8 cellular contexts compared by ENCODE assay signal in the genomic region with DNA sequence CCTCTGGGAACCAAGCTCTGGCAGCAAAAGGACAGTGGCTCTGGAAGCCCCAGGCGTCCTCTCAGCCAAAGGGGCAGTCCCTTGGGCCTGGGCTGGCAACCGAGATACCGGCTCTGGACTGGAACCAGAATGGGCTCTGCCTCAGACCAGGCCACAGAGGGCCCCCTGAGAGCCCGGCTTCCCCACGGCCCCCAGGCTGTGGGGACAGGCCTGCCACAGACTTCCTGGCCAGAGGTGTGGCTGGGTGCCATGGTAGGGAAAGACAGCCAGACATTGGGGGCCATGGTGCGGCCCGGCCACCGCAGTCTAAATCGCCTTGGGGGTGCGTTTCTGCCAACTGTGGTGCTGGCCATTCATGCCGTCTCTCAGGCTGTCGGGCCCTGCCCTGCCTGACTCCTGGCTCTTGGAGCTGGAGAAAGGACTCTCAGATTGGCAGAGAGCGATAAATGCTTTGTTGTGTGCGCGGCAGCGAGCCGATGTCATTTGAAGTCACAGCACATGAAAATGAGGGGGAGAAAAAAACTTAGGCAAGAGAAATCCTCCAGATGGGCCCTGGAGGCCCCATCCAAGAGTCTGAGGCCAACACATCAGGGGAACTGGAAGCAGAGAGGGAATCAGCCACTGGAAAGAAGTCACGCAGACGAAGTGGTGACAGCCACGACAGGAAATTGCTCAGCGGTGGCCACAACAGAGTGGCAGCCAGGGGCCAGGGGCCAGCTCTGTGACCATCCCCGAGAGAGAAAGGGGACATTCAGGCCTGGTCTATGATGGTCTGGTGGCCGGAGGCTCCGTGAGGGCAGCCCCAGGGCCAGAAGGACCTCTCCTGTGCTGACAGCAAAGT. TPM values are rescaled to one million over a fixed set of nuclear protein-coding genes. Genes with fewer than 3 reads are reported as not detected.
DNase-seq lines count a peak whose midpoint lies in the region; ATAC-seq and TF ChIP-seq lines count a peak whose summit lies in the region.

No MANE protein-coding gene starts in this region.

- DNase-seq in stimulated activated naive CD8-positive, alpha-beta T cell treated with anti-CD3 and anti-CD28 coated beads, Interleukin-15, amount 100 ng/mL, for 72 hours, result no peak
- DNase-seq in stimulated activated naive CD8-positive, alpha-beta T cell treated with anti-CD3 and anti-CD28 coated beads, Interleukin-15, Interleukin-2, amounts not matched to agents 100 U/mL and 50 U/mL, for 24 hours, result no peak
- peak in 9 of 10 donors; percentile 39 to 75 (median 66) for DNase-seq in dorsolateral prefrontal cortex
- peak; percentile 81 for DNase-seq in myocyte (ENCODE audit: low read depth)
- DNase-seq in NCI-H1092 (lab: John Stamatoyannopoulos, UW), result no peak
- no peak for DNase-seq in NCI-H526 (lab: John Stamatoyannopoulos, UW)
- no peak for DNase-seq in NCI-H226

- no peak overlapping the region for H3K4me3 Mint-ChIP-seq in stimulated activated naive CD8-positive, alpha-beta T cell treated with anti-CD3 and anti-CD28 coated beads, Interleukin-15, amount 100 ng/mL, for 72 hours

- no peaks in the 10 kb centered on the region for H3K27me3 ChIP-seq in dorsolateral prefrontal cortex

- peak in 6 of 56 donors; percentile 7 to 29 (median 14) for TF ChIP-seq CTCF in dorsolateral prefrontal cortex (IDR thresholded peaks at IDR 0.05 in 54 of 56, conservative IDR thresholded peaks at IDR 0.05 in 2 of 56; ENCODE audit: low read depth in 1 of 56, partially characterized antibody in 56 of 56)

- intact Hi-C loops in dorsolateral prefrontal cortex (cut with DNase I), result loop anchor here in 1 of 2 donors (2.0 to 5.0 kb wide), 2 partner anchors 27 to 98 kb away; a partner anchor contains a TSS

- H3K27ac ChIP-seq in dorsolateral prefrontal cortex, result peak overlapping the region; percentile 73 to 99 (median 96)

- H3K9me3 Mint-ChIP-seq in stimulated activated naive CD8-positive, alpha-beta T cell treated with anti-CD3 and anti-CD28 coated beads, Interleukin-15, amount 100 ng/mL, for 72 hours, result no peaks in the 10 kb centered on the region

- peaks cover 95% of the 10 kb centered on the region for H3K4me1 Mint-ChIP-seq in stimulated activated naive CD8-positive, alpha-beta T cell treated with anti-CD3 and anti-CD28 coated beads, Interleukin-15, amount 100 ng/mL, for 72 hours

- H3K27ac Mint-ChIP-seq in stimulated activated naive CD8-positive, alpha-beta T cell treated with anti-CD3 and anti-CD28 coated beads, Interleukin-15, amount 100 ng/mL, for 72 hours, result peak overlapping the region; percentile 45 to 70

- ATAC-seq in stimulated activated naive CD8-positive, alpha-beta T cell treated with anti-CD3 and anti-CD28 coated beads, Interleukin-15, amount 100 ng/mL, for 72 hours, result no peak
- no peak for ATAC-seq in stimulated activated naive CD8-positive, alpha-beta T cell treated with anti-CD3 and anti-CD28 coated beads, Interleukin-15, Interleukin-2, amounts not matched to agents 100 U/mL and 50 U/mL, for 24 hours
- ATAC-seq in GM19023 (IDR thresholded peaks at IDR 0.05; ENCODE audit: unreplicated experiment), result no peak

- peak overlapping the region in 18 of 59 donors; percentile 1 to 33 (median 11) for H3K4me3 ChIP-seq in dorsolateral prefrontal cortex

- no peaks in the 10 kb centered on the region for H3K27me3 Mint-ChIP-seq in stimulated activated naive CD8-positive, alpha-beta T cell treated with anti-CD3 and anti-CD28 coated beads, Interleukin-15, amount 100 ng/mL, for 72 hours

RNA-seq across cellular contexts. Expression of a gene that starts 26.5 kb away (rescaled TPM):
- 10 to 100 TPM; 34.0 to 85.4 (median 48.4) TPM for total RNA-seq in dorsolateral prefrontal cortex
- 179 and 258 TPM in 2 replicates for total RNA-seq in myocyte
- polyA plus RNA-seq in myocyte (2012), result 164 TPM

RNA-seq across cellular contexts. Expression of a gene that starts 28.6 kb away (rescaled TPM):
- total RNA-seq in dorsolateral prefrontal cortex (10 to 100 TPM in 102 of 120 experiments, 1 to 10 TPM in 18; 6.7 to 22.2 (median 13.1) TPM), myocyte (3.1 TPM in 2 replicates)
- 3.3 TPM for polyA plus RNA-seq in myocyte (2012)

RNA-seq across cellular contexts. Expression of a gene that starts 30.5 kb away (rescaled TPM):
- total RNA-seq in dorsolateral prefrontal cortex, result 10 to 100 TPM; 18.9 to 61.6 (median 32.9) TPM
- total RNA-seq in myocyte, result 2.2 and 2.7 TPM in 2 replicates
- 12.6 TPM for polyA plus RNA-seq in myocyte (2012)

RNA-seq across cellular contexts. Expression of a gene that starts 35.2 kb away (rescaled TPM):
- total RNA-seq in dorsolateral prefrontal cortex, result 10 to 100 TPM in 2 of 120 experiments, 1 to 10 TPM in 115, under 1 TPM in 3; 0.51 to 10.8 (median 3.9) TPM
- 3.1 and 4.5 TPM in 2 replicates for total RNA-seq in myocyte
- polyA plus RNA-seq in myocyte (2012), result 3.7 TPM

Comparison
In these comparisons a context has a peak if more than half of its experiments do, and no peak if none do; other contexts are left out.
1. DNase-seq: peak in dorsolateral prefrontal cortex (9 of 10) and myocyte (single experiment); none in stimulated activated naive CD8-positive, alpha-beta T cell treated with anti-CD3 and anti-CD28 coated beads, Interleukin-15, amount 100 ng/mL, for 72 hours (0 of 2), stimulated activated naive CD8-positive, alpha-beta T cell treated with anti-CD3 and anti-CD28 coated beads, Interleukin-15, Interleukin-2, amounts not matched to agents 100 U/mL and 50 U/mL, for 24 hours (single experiment), NCI-H1092 (single experiment), NCI-H526 (0 of 2) and NCI-H226 (single experiment).